Comparison of ENCODE assay signal across 11 cellular contexts in genomic region chr12:55673638-55674037, GRCh38. TPM values are rescaled to one million over a fixed set of nuclear protein-coding genes. Genes with fewer than 3 reads are reported as not detected.
A peak's percentile ranks its signal among the peaks of the same experiment; 100 is the strongest.
DNase-seq lines count a peak whose midpoint lies in the region; ATAC-seq and TF ChIP-seq lines count a peak whose summit lies in the region.
"Had no signal": no experiment of that assay in that cellular context is flagged by ENCODE, and none has a peak within 500 bp of the region (broad histone marks: within the 10 kb centered on the region; RNA-seq: fewer than 3 reads in every experiment).

No MANE protein-coding gene starts in this region.

- H3K9me2 ChIP-seq in GM23338 (ENCODE audit: insufficient read depth) = no peaks in the 10 kb centered on the region

- no peaks in the 10 kb centered on the region for H3K36me3 Mint-ChIP-seq in GM23338 (ENCODE audit: low read depth)

- intact Hi-C loops in left ventricle myocardium superior (cut with micrococcal nuclease) (no loop called here), upper lobe of right lung (cut with DNase I) (no loop called here)

- H3K9me3 Mint-ChIP-seq in GM23338 = no peaks in the 10 kb centered on the region
- H3K9me3 Mint-ChIP-seq: activated T-cell treated with anti-CD3 and anti-CD28 coated beads, Interleukin-2, amount 50 U/mL, for 24 hours had no signal

- H3K4me3 Mint-ChIP-seq in GM23338 = no peak overlapping the region
- H3K4me3 Mint-ChIP-seq: activated T-cell treated with anti-CD3 and anti-CD28 coated beads, Interleukin-2, amount 50 U/mL, for 24 hours had no signal

- no peaks in the 10 kb centered on the region for H3K79me2 ChIP-seq in GM23338 (replicated peaks; ENCODE audit: insufficient read depth)

- H2AFZ ChIP-seq in GM23338 = no peak overlapping the region

- TF ChIP-seq CTCF in right atrium auricular region (IDR thresholded peaks at IDR 0.05) = no peak
- no peak for TF ChIP-seq CTCF in upper lobe of right lung (IDR thresholded peaks at IDR 0.05)
- TF ChIP-seq CTCF in GM23338 (conservative IDR thresholded peaks at IDR 0.05; ENCODE audit: low read depth in 2 of 2) = no peak

- H3K36me3 ChIP-seq in right atrium auricular region (no peaks in the 10 kb centered on the region), upper lobe of right lung (no peaks in the 10 kb centered on the region), GM23338 (ENCODE audit: insufficient read depth) (no peaks in the 10 kb centered on the region)

- H3K27me3 Mint-ChIP-seq in GM23338 (ENCODE audit: insufficient read depth, low read depth, poor library complexity) = peaks cover 2% of the 10 kb centered on the region

- no peaks in the 10 kb centered on the region for H3F3A ChIP-seq in GM23338 (replicated peaks; ENCODE audit: low read depth)

- no peaks in the 10 kb centered on the region for H4K20me1 ChIP-seq in GM23338 (replicated peaks; ENCODE audit: insufficient read depth)

- no peaks in the 10 kb centered on the region for H3K27me3 ChIP-seq in right atrium auricular region
- no peaks in the 10 kb centered on the region for H3K27me3 ChIP-seq in upper lobe of right lung
- H3K27me3 ChIP-seq in GM23338 (ENCODE audit: insufficient read depth) = no peaks in the 10 kb centered on the region

- H3K9me3 ChIP-seq in right atrium auricular region (no peaks in the 10 kb centered on the region), upper lobe of right lung (no peaks in the 10 kb centered on the region)

- ATAC-seq in left ventricle myocardium superior (peak; percentile 52), HG02938 (IDR thresholded peaks at IDR 0.05; ENCODE audit: unreplicated experiment) (peak; percentile 98), upper lobe of right lung (peak; percentile 70), GM23338 (no peak)

- DNase-seq in left ventricle myocardium superior (no peak), right atrium auricular region (ENCODE audit: low spot score) (no peak), NOMO-1 treated with DMSO at 0.1 percent for 48 hours (lab: John Stamatoyannopoulos, UW; ENCODE audit: unreplicated experiment) (peak; percentile 97), upper lobe of right lung (no peak), NCI-H2029 treated with DMSO at 0.1 percent for 48 hours (lab: John Stamatoyannopoulos, UW) (no peak), GM23338 (ENCODE audit: low spot score) (no peak)
- no peak for DNase-seq in activated naive CD4-positive, alpha-beta T cell treated with anti-CD3 and anti-CD28 coated beads, Interleukin-2, amount 50 U/mL, for 16 hours
- DNase-seq: activated T-cell treated with anti-CD3 and anti-CD28 coated beads, Interleukin-2, amount 50 U/mL, for 24 hours; NCI-H526 had no signal

- H3K4me1 Mint-ChIP-seq in GM23338 = no peaks in the 10 kb centered on the region

- H3K4me3 ChIP-seq in right atrium auricular region (no peak overlapping the region), upper lobe of right lung (no peak overlapping the region), GM23338 (no peak overlapping the region)

- no peak overlapping the region for H3K4me2 ChIP-seq in GM23338

- H3K4me1 ChIP-seq in right atrium auricular region (no peaks in the 10 kb centered on the region), upper lobe of right lung (peaks cover 5% of the 10 kb centered on the region), GM23338 (ENCODE audit: insufficient read depth) (no peaks in the 10 kb centered on the region)

- H3K27ac ChIP-seq in right atrium auricular region = no peak overlapping the region
- H3K27ac ChIP-seq in upper lobe of right lung = no peak overlapping the region
- H3K27ac ChIP-seq in GM23338 (ENCODE audit: low read depth) = no peak overlapping the region

- no peak overlapping the region for H3K27ac Mint-ChIP-seq in GM23338
- H3K27ac Mint-ChIP-seq: activated T-cell treated with anti-CD3 and anti-CD28 coated beads, Interleukin-2, amount 50 U/mL, for 24 hours had no signal

TF ChIP-seq in GM23338, 12 proteins besides CTCF, POLR2A, EP300 and RAD21 (continues in another document):
- TF ChIP-seq REST (IDR thresholded peaks at IDR 0.05; ENCODE audit: unreplicated experiment) (no peak), EZH2 (IDR thresholded peaks at IDR 0.05; ENCODE audit: low read depth, unreplicated experiment) (no peak), POLR2AphosphoS5 (IDR thresholded peaks at IDR 0.05; ENCODE audit: low read depth) (no peak), ZNF331 (CRISPR knock-in tag; IDR thresholded peaks at IDR 0.05; ENCODE audit: low read depth) (no peak), CREB1 (CRISPR knock-in tag; IDR thresholded peaks at IDR 0.05; ENCODE audit: low read depth) (no peak), EZH2phosphoT487 (IDR thresholded peaks at IDR 0.05; ENCODE audit: unreplicated experiment) (no peak), ETS1 (IDR thresholded peaks at IDR 0.05) (no peak), ZNF114 (CRISPR knock-in tag; IDR thresholded peaks at IDR 0.05) (no peak)

RNA-seq across cellular contexts. Expression of gene ITGA7, which starts 34.1 kb away (rescaled TPM):
- total RNA-seq in left ventricle myocardium superior (488 TPM), right atrium auricular region (100 to 1,000 TPM; 291 to 309 TPM), upper lobe of right lung (14.7 TPM)
- total RNA-seq in GM23338 (2014; rRNA removed; shearing (Covaris generic)) = 45.3 and 49.1 TPM in 2 replicates
- polyA plus RNA-seq in GM23338 (2016; fragmentation: Nextera tagmentation; extraction: Ambion mirVana) = 17.4 and 20.0 TPM in 2 replicates

RNA-seq across cellular contexts. Expression of gene OR10P1, which starts 36.9 kb away (rescaled TPM):
- total RNA-seq in left ventricle myocardium superior (not detected), right atrium auricular region (not detected), upper lobe of right lung (not detected)
- total RNA-seq in GM23338 (2014; rRNA removed; shearing (Covaris generic)) = not detected in 2 replicates
- not detected in 2 replicates for polyA plus RNA-seq in GM23338 (2016; fragmentation: Nextera tagmentation; extraction: Ambion mirVana)
- total RNA-seq: mucosa of gallbladder had no signal

RNA-seq across cellular contexts. Expression of gene BLOC1S1, which starts 42.2 kb away (rescaled TPM):
- 124 TPM for total RNA-seq in left ventricle myocardium superior
- 100 to 1,000 TPM; 177 to 187 TPM for total RNA-seq in right atrium auricular region
- 129 TPM for total RNA-seq in upper lobe of right lung
- total RNA-seq in GM23338 (2014; rRNA removed; shearing (Covaris generic)) = 52.3 and 68.3 TPM in 2 replicates
- polyA plus RNA-seq in GM23338 (2016; fragmentation: Nextera tagmentation; extraction: Ambion mirVana) = 174 and 198 TPM in 2 replicates

RNA-seq across cellular contexts. Expression of gene RDH5, which starts 46.6 kb away (rescaled TPM):
- 13.5 TPM for total RNA-seq in left ventricle myocardium superior
- 10 to 100 TPM; 13.0 to 22.4 TPM for total RNA-seq in right atrium auricular region
- total RNA-seq in upper lobe of right lung = 6.0 TPM
- 1.7 and 7.5 TPM in 2 replicates for total RNA-seq in GM23338 (2014; rRNA removed; shearing (Covaris generic))
- 3.9 and 5.4 TPM in 2 replicates for polyA plus RNA-seq in GM23338 (2016; fragmentation: Nextera tagmentation; extraction: Ambion mirVana)

RNA-seq across cellular contexts. Expression of gene CD63, which starts 55.2 kb away (rescaled TPM):
- total RNA-seq in left ventricle myocardium superior (733 TPM), right atrium auricular region (1,000 to 10,000 TPM; 1,041 to 1,122 TPM), upper lobe of right lung (1,158 TPM)
- 294 and 307 TPM in 2 replicates for total RNA-seq in GM23338 (2014; rRNA removed; shearing (Covaris generic))
- polyA plus RNA-seq in GM23338 (2016; fragmentation: Nextera tagmentation; extraction: Ambion mirVana) = 670 and 685 TPM in 2 replicates
